11 cellular contexts compared by ENCODE assay signal in genomic region chr12:109284392-109284791, GRCh38. TPM values are rescaled to one million over a fixed set of nuclear protein-coding genes. Genes with fewer than 3 reads are reported as not detected.
"Had no signal": no experiment of that assay in that cellular context is flagged by ENCODE, and none has a peak within 500 bp of the region (broad histone marks: within the 10 kb centered on the region; RNA-seq: fewer than 3 reads in every experiment).

No MANE protein-coding gene starts in this region.

- H3K36me3 ChIP-seq: HAP-1 had no signal

- H3K9ac ChIP-seq: GM23248 had no signal

- H2AFZ ChIP-seq: GM23248 had no signal

- DNase-seq: GM23248, GOT3, H7, HFFc6, KBM-7 had no signal

- H3K4me3 ChIP-seq: GM23248, HAP-1 had no signal

- H3K27ac ChIP-seq: GM23248 had no signal

- H3K27ac Mint-ChIP-seq: HFFc6, IgD-negative memory B cell had no signal

- ATAC-seq: HCT116 had no signal

- H3K9me3 Mint-ChIP-seq: IgD-negative memory B cell had no signal

- H3K4me3 Mint-ChIP-seq: HFFc6, IgD-negative memory B cell had no signal

- H3K9me3 ChIP-seq: HAP-1 had no signal

- H3K4me1 ChIP-seq: HAP-1 had no signal

- FAIRE-seq: HTR-8/SVneo had no signal

- H3K36me3 Mint-ChIP-seq: IgD-negative memory B cell had no signal

RNA-seq across cellular contexts. Expression of gene FOXN4, which starts 24.7 kb away (rescaled TPM):
- total RNA-seq: GM23248, H4, HFFc6, HT-29 had no signal
- polyA plus RNA-seq: GM23248, IgD-negative memory B cell had no signal
